ENCODE assay signal across 8 cellular contexts in genomic region chr7:36312064-36312914, GRCh38.
A peak's percentile ranks its signal among the peaks of the same experiment; 100 is the strongest.
DNase-seq lines count a peak whose midpoint lies in the region; ATAC-seq, FAIRE-seq and TF ChIP-seq lines count a peak whose summit lies in the region.

No MANE protein-coding gene starts in this region.

- peak overlapping the region; percentile 8; the same call in 1 of the 2 replicates for H2AFZ ChIP-seq in OCI-LY1 (ENCODE audit: low read length)

- no peak overlapping the region for H3K9ac ChIP-seq in OCI-LY1 (ENCODE audit: low read length)

- no peaks in the 10 kb centered on the region for H3K36me3 ChIP-seq in OCI-LY1 (ENCODE audit: insufficient read depth, low read length)

- H3K4me1 Mint-ChIP-seq in endothelial cell (ENCODE audit: unreplicated experiment): peaks cover 9% of the 10 kb centered on the region

- H3K27me3 ChIP-seq in OCI-LY1 (ENCODE audit: insufficient read depth, low read length): no peaks in the 10 kb centered on the region

- H3K9me3 Mint-ChIP-seq in endothelial cell (ENCODE audit: unreplicated experiment): no peaks in the 10 kb centered on the region

- DNase-seq in activated CD8-positive, alpha-beta memory T cell treated with anti-CD3 and anti-CD28 coated beads, Interleukin-2, amount 50 U/mL, for 48 hours: peak; percentile 47
- DNase-seq in activated CD8-positive, alpha-beta memory T cell treated with anti-CD3 and anti-CD28 coated beads, Interleukin-2, amount 50 U/mL, for 4 hours: no peak
- DNase-seq in endothelial cell (ENCODE audit: low spot score): peak; percentile 36
- peak; percentile 15 for DNase-seq in stimulated activated naive CD4-positive, alpha-beta T cell treated with Interleukin-2 at 50 U/mL for 16 hours (lab: John Stamatoyannopoulos, UW)
- no peak for DNase-seq in RCC 7860 (ENCODE audit: low spot score)

- no peaks in the 10 kb centered on the region for H4K20me1 ChIP-seq in OCI-LY1 (ENCODE audit: insufficient read depth, low read length)

- TF ChIP-seq CTCF in OCI-LY1 (IDR thresholded peaks at IDR 0.05; ENCODE audit: low read length) (peak; percentile 91), endothelial cell (IDR thresholded peaks at IDR 0.05; ENCODE audit: unreplicated experiment) (peak; percentile 54)

- H3K9me3 ChIP-seq in OCI-LY1 (ENCODE audit: low read length): no peaks in the 10 kb centered on the region

- H3K36me3 Mint-ChIP-seq in endothelial cell (ENCODE audit: low read depth, unreplicated experiment): no peaks in the 10 kb centered on the region

- no peaks in the 10 kb centered on the region for H3K9me2 ChIP-seq in OCI-LY1 (ENCODE audit: low read depth, low read length)

- no peaks in the 10 kb centered on the region for H3F3A ChIP-seq in OCI-LY1 (ENCODE audit: insufficient read depth, low read length)

- H3K27ac ChIP-seq in OCI-LY1 (ENCODE audit: low read depth, low read length, poor library complexity, severe bottlenecking): no peak overlapping the region

- no peak overlapping the region for H3K4me3 Mint-ChIP-seq in endothelial cell (ENCODE audit: unreplicated experiment)

- peaks cover 4% of the 10 kb centered on the region for H3K4me1 ChIP-seq in OCI-LY1 (ENCODE audit: insufficient read depth, low read length, severe bottlenecking)

- FAIRE-seq in RCC 7860 (lab: Jason Lieb, UNC): no peak

- H3K79me2 ChIP-seq in OCI-LY1 (ENCODE audit: insufficient read depth, low read length): no peaks in the 10 kb centered on the region

- ATAC-seq in HG02840 (IDR thresholded peaks at IDR 0.05; ENCODE audit: low FRiP score, unreplicated experiment) (no peak), GM18520 (IDR thresholded peaks at IDR 0.05; ENCODE audit: unreplicated experiment) (no peak)

- no peak overlapping the region for H3K27ac Mint-ChIP-seq in endothelial cell (ENCODE audit: unreplicated experiment)

- H3K27me3 Mint-ChIP-seq in endothelial cell (ENCODE audit: unreplicated experiment): no peaks in the 10 kb centered on the region

- peak overlapping the region; percentile 32 for H3K4me3 ChIP-seq in OCI-LY1 (ENCODE audit: low read depth, low read length, poor library complexity, severe bottlenecking)

- H3K4me2 ChIP-seq in OCI-LY1 (ENCODE audit: low read length): peak overlapping the region; percentile 54

Comparison
In these comparisons a context has a peak if more than half of its experiments do, and no peak if none do; other contexts are left out.
1. DNase-seq: peak in activated CD8-positive, alpha-beta memory T cell treated with anti-CD3 and anti-CD28 coated beads, Interleukin-2, amount 50 U/mL, for 48 hours (single experiment), endothelial cell (single experiment) and stimulated activated naive CD4-positive, alpha-beta T cell treated with Interleukin-2 at 50 U/mL for 16 hours (single experiment); none in activated CD8-positive, alpha-beta memory T cell treated with anti-CD3 and anti-CD28 coated beads, Interleukin-2, amount 50 U/mL, for 4 hours (single experiment) and RCC 7860 (single experiment).